ENCODE assay signal across 9 cellular contexts in genomic region chr3:97815149-97815917, GRCh38. TPM values are rescaled to one million over a fixed set of nuclear protein-coding genes. Genes with fewer than 3 reads are reported as not detected.
DNase-seq lines count a peak whose midpoint lies in the region; ATAC-seq and TF ChIP-seq lines count a peak whose summit lies in the region.
"Had no signal": no experiment of that assay in that cellular context is flagged by ENCODE, and none has a peak within 500 bp of the region (broad histone marks: within the 10 kb centered on the region; RNA-seq: fewer than 3 reads in every experiment).

No MANE protein-coding gene starts in this region.

- H3K9me3 ChIP-seq in A673 (ENCODE audit: low read depth, low read length, poor library complexity, severe bottlenecking): no peaks in the 10 kb centered on the region

- intact Hi-C loops in A673 (cut with micrococcal nuclease; ENCODE audit: unreplicated experiment): no loop called here

- BruUV-seq in A673 (replicated peaks; lab: Mats Ljungman, UMichigan): no TSS peak

- no peak for ATAC-seq in HG03039 (IDR thresholded peaks at IDR 0.05; ENCODE audit: unreplicated experiment)
- no peak for ATAC-seq in GM18909 (IDR thresholded peaks at IDR 0.05; ENCODE audit: poor library complexity, unreplicated experiment)
- no peak for ATAC-seq in GM19023 (IDR thresholded peaks at IDR 0.05; ENCODE audit: unreplicated experiment)

- H3K27me3 ChIP-seq in A673 (replicated peaks; ENCODE audit: insufficient read depth, low read depth, low read length, poor library complexity): peaks cover 9% of the 10 kb centered on the region

- CTCF ChIA-PET in A673 (lab: Charles Lee): no interaction called here

- H3K4me3 ChIP-seq in A673 (ENCODE audit: low read depth, low read length, poor library complexity, severe bottlenecking): no peak overlapping the region

- no peaks in the 10 kb centered on the region for H3K4me1 ChIP-seq in A673 (ENCODE audit: insufficient read depth, low read length, poor library complexity, severe bottlenecking)

- DNase-seq in DMS53 treated with DMSO at 0.1 percent for 48 hours (lab: John Stamatoyannopoulos, UW; ENCODE audit: unreplicated experiment): peak; percentile 39
- peak; percentile 10 for DNase-seq in HCEC 1CT
- DNase-seq in activated CD4-positive, alpha-beta T cell treated with anti-CD3 and anti-CD28 coated beads for 48 hours: peak; percentile 50
- peak; percentile 3 for DNase-seq in hepatic stellate cell (ENCODE audit: low spot score)
- no peak for DNase-seq in A673 (ENCODE audit: low spot score)
- DNase-seq: NCI-H524 treated with DMSO at 0.1 percent for 48 hours had no signal

- no peaks in the 10 kb centered on the region for H3K36me3 ChIP-seq in A673 (ENCODE audit: insufficient read depth, low read length, poor library complexity, severe bottlenecking)

- no peak for TF ChIP-seq CTCF in A673 (conservative IDR thresholded peaks at IDR 0.05; ENCODE audit: low read depth, low read length)

- POLR2A ChIA-PET in A673 (lab: Charles Lee; ENCODE audit: low non-redundant PET): no interaction called here

- H3K27ac ChIP-seq in A673 (ENCODE audit: low read depth, low read length, poor library complexity, severe bottlenecking): no peak overlapping the region

RNA-seq across cellular contexts. Expression of gene CRYBG3, which starts 6.5 kb away (rescaled TPM):
- total RNA-seq in A673 (2021): 8.6 and 8.7 TPM in 2 replicates

RNA-seq across cellular contexts. Expression of gene ARL6, which starts 50.8 kb away (rescaled TPM):
- total RNA-seq in A673 (2021): 8.1 and 8.4 TPM in 2 replicates
